8 cellular contexts compared by ENCODE assay signal in the genomic region with DNA sequence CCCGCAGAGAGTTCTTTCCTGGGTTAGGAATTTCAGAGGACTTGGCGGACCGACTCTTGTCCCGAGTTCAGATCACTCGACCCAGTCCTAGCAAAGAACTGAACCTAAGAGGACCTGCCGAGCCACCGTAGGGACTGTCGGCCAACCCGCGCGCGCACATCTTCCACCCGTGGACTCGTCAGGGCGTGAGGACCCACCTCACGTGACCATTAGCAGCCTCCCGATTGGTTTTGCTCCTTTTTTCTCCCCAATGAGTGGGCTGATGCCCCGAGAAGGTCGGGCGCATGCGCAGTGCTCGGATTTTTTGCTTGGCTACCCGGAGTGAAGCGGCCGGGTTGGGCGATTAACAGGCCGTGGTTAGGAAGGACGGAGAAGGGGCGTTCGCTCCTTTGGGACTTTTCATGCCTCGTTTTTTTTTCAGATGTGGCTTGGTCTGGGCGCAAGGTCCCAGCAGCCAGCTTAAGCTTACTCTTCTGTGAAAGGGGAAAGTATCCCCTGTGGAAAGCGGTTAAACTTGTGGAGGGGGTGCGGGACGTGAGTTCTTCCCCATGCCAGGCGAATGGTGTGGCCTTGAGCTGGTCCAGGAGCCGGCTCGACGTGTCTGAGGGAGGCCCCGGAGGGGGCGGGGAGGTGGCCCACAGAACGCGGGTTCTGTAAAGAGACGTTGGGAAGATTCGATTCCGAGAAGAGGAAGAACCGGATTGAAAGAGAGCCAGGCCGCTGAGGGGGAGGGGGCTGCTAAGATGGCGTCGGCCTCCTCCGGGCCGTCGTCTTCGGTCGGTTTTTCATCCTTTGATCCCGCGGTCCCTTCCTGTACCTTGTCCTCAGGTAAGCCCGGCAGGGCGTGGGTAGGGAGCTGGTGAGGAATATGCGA. TPM values are rescaled to one million over a fixed set of nuclear protein-coding genes. Genes with fewer than 3 reads are reported as not detected.
DNase-seq lines count a peak whose midpoint lies in the region; ATAC-seq and TF ChIP-seq lines count a peak whose summit lies in the region.

Gene PIP5K1A (plus strand): TSS at position 299 of the 874 bp plus-strand sequence. CDS start 445 bp downstream, at position 744.

- peaks cover 38% of the 10 kb centered on the region for H3K36me3 Mint-ChIP-seq in effector memory CD8-positive, alpha-beta T cell (ENCODE audit: insufficient read depth)

- H3K27me3 Mint-ChIP-seq in effector memory CD8-positive, alpha-beta T cell = no peaks in the 10 kb centered on the region

- peak; percentile 97 for DNase-seq in CMK (ENCODE audit: low read depth)
- peak; percentile 96 for DNase-seq in GM20000 (ENCODE audit: low spot score)
- peak; percentile 96 for DNase-seq in HT1080 (ENCODE audit: low read depth)
- peak; percentile 99 for DNase-seq in NOMO-1 treated with DMSO at 0.1 percent for 48 hours (lab: John Stamatoyannopoulos, UW; ENCODE audit: unreplicated experiment)
- peak; percentile 95 to 98 for DNase-seq in activated CD8-positive, alpha-beta memory T cell treated with anti-CD3 and anti-CD28 coated beads for 4 hours (ENCODE audit: low read depth in 2 of 2)
- peak; percentile 95 to 99 (median 97) for DNase-seq in effector memory CD8-positive, alpha-beta T cell
- DNase-seq in medulla oblongata (ENCODE audit: extremely low spot score) = peak; percentile 99
- DNase-seq in stimulated activated CD8-positive, alpha-beta memory T cell treated with anti-CD3 and anti-CD28 coated beads, Interleukin-12 subunit alpha, Interleukin-12 subunit beta, amount 100 ng/mL, for 1 hour (ENCODE audit: low read depth) = peak; percentile 100

- H3K4me1 Mint-ChIP-seq in effector memory CD8-positive, alpha-beta T cell (ENCODE audit: low read depth in 2 of 2) = peaks cover 29 to 30% of the 10 kb centered on the region in 2 donors

- H3K4me3 Mint-ChIP-seq in effector memory CD8-positive, alpha-beta T cell = peak within 1 kb of the TSS; percentile 99 to 100

- TF ChIP-seq CTCF in GM20000 (IDR thresholded peaks at IDR 0.05; ENCODE audit: extremely low read depth, missing control alignments) = no peak

- H3K9me3 Mint-ChIP-seq in effector memory CD8-positive, alpha-beta T cell = no peaks in the 10 kb centered on the region

- peak within 1 kb of the TSS; percentile 97 to 99 for H3K27ac Mint-ChIP-seq in effector memory CD8-positive, alpha-beta T cell

- ATAC-seq in effector memory CD8-positive, alpha-beta T cell (replicated peaks) = peak; percentile 98

RNA-seq across cellular contexts. Expression of gene PIP5K1A, which starts in this region (rescaled TPM):
- total RNA-seq in HT1080 (2014; rRNA removed; shearing (Covaris generic)) = 40.7 and 49.6 TPM in 2 replicates
- polyA plus RNA-seq in HT1080 (2015; cell fraction: cytosol; rRNA removed) = 64.3 and 68.0 TPM in 2 replicates
- polyA plus RNA-seq in HT1080 (2015; cell fraction: nucleus; rRNA removed) = 106 and 115 TPM in 2 replicates

Comparison
In these comparisons a context has a peak if more than half of its experiments do, and no peak if none do; other contexts are left out.
1. Peak in every context shown above with its lines: DNase-seq and ATAC-seq.